In genomic region chr1:34621916-34622315, GRCh38 we compare ENCODE assay signal across 7 cellular contexts.
"Had no signal": no experiment of that assay in that cellular context is flagged by ENCODE, and none has a peak within 500 bp of the region (broad histone marks: within the 10 kb centered on the region; RNA-seq: fewer than 3 reads in every experiment).

No MANE protein-coding gene starts in this region.

- FAIRE-seq: G401.6, GM12891, GM12892, GM18507, GM19239 had no signal

- DNase-seq: GDM1, GF-D8 had no signal
